ENCODE assay signal across 19 cellular contexts in genomic region chr2:239037559-239037910, GRCh38.
A peak's percentile ranks its signal among the peaks of the same experiment; 100 is the strongest.
DNase-seq lines count a peak whose midpoint lies in the region; ATAC-seq and TF ChIP-seq lines count a peak whose summit lies in the region.
"Had no signal": no experiment of that assay in that cellular context is flagged by ENCODE, and none has a peak within 500 bp of the region (broad histone marks: within the 10 kb centered on the region; RNA-seq: fewer than 3 reads in every experiment).

No MANE protein-coding gene starts in this region.

- H3K4me1 Mint-ChIP-seq in memory B cell (peaks cover 2% of the 10 kb centered on the region), neural progenitor cell (peaks cover 7% of the 10 kb centered on the region)

- no peaks in the 10 kb centered on the region for H3K9me3 Mint-ChIP-seq in memory B cell
- peaks cover 4% of the 10 kb centered on the region for H3K9me3 Mint-ChIP-seq in neural progenitor cell
- H3K9me3 Mint-ChIP-seq: CD4-positive, alpha-beta T cell; HFFc6 had no signal

- H3K4me1 ChIP-seq in heart right ventricle (peaks cover 0 to 5% (median 0%) of the 10 kb centered on the region in 9 donors), neural progenitor cell (no peaks in the 10 kb centered on the region), testis (no peaks in the 10 kb centered on the region)
- H3K4me1 ChIP-seq: BE2C, Caco-2 had no signal

- no peak overlapping the region for H2AFZ ChIP-seq in neural progenitor cell (replicated peaks)

- no peaks in the 10 kb centered on the region for H3K36me3 Mint-ChIP-seq in memory B cell
- no peaks in the 10 kb centered on the region for H3K36me3 Mint-ChIP-seq in neural progenitor cell

- H3K27ac Mint-ChIP-seq in memory B cell = peak overlapping the region; percentile 52
- H3K27ac Mint-ChIP-seq in neural progenitor cell = peak overlapping the region; percentile 57
- H3K27ac Mint-ChIP-seq: CD4-positive, alpha-beta T cell; HFFc6 had no signal

- WGBS in heart right ventricle, 2 donors = 88 to 92% methylated on average over 16 of the region's 16 CpGs
- 90 to 96% methylated on average over 16 of the region's 16 CpGs for WGBS in testis, 2 donors

- H3K79me2 ChIP-seq in neural progenitor cell (ENCODE audit: low read depth) = no peaks in the 10 kb centered on the region

- H3K4me3 Mint-ChIP-seq in memory B cell = no peak overlapping the region
- H3K4me3 Mint-ChIP-seq in neural progenitor cell = no peak overlapping the region
- H3K4me3 Mint-ChIP-seq: CD4-positive, alpha-beta T cell; HFFc6 had no signal

- ATAC-seq in Right ventricle myocardium superior (ENCODE audit: poor library complexity) (no peak), heart right ventricle (no peak), memory B cell (ENCODE audit: low read depth) (no peak), GM18870 (IDR thresholded peaks at IDR 0.05; ENCODE audit: unreplicated experiment) (no peak)
- ATAC-seq: HCT116 had no signal

- H3K4me2 ChIP-seq in neural progenitor cell = no peak overlapping the region

- H3K9ac ChIP-seq in neural progenitor cell = no peak overlapping the region

- H3K36me3 ChIP-seq in heart right ventricle (no peaks in the 10 kb centered on the region), neural progenitor cell (no peaks in the 10 kb centered on the region), testis (ENCODE audit: low read depth, missing control alignments) (no peaks in the 10 kb centered on the region)
- H3K36me3 ChIP-seq: BE2C had no signal

- no peak for TF ChIP-seq POLR2A in testis (IDR thresholded peaks at IDR 0.05)

- H3K9me3 ChIP-seq in heart right ventricle (no peaks in the 10 kb centered on the region), neural progenitor cell (ENCODE audit: low read depth) (no peaks in the 10 kb centered on the region), testis (no peaks in the 10 kb centered on the region)
- H3K9me3 ChIP-seq: BE2C, Caco-2 had no signal

- peaks cover 0 to 19% (median 6%) of the 10 kb centered on the region in 7 donors for H3K27me3 ChIP-seq in heart right ventricle
- peaks cover 3% of the 10 kb centered on the region for H3K27me3 ChIP-seq in neural progenitor cell
- no peaks in the 10 kb centered on the region for H3K27me3 ChIP-seq in testis

- peak; percentile 20 for DNase-seq in Right ventricle myocardium superior
- DNase-seq in heart right ventricle = no peak
- no peak for DNase-seq in memory B cell (ENCODE audit: low spot score in 2 of 2)
- DNase-seq in neural progenitor cell (ENCODE audit: low spot score) = no peak
- DNase-seq in C1 segment of cervical spinal cord (lab: John Stamatoyannopoulos, UW) = no peak
- no peak for DNase-seq in testis
- DNase-seq: ACHN; BE2C; Caco-2; CD4-positive, alpha-beta T cell; DMS153; DMS79; GDM1; GOT3; H7; HFFc6 had no signal

- no peak for TF ChIP-seq CTCF in heart right ventricle (IDR thresholded peaks at IDR 0.05)
- TF ChIP-seq CTCF in neural progenitor cell (IDR thresholded peaks at IDR 0.05) = no peak
- TF ChIP-seq CTCF in testis (IDR thresholded peaks at IDR 0.05) = no peak

- H3K27ac ChIP-seq in heart right ventricle (no peak overlapping the region), neural progenitor cell (no peak overlapping the region), testis (no peak overlapping the region)
- H3K27ac ChIP-seq: C4-2B had no signal

- H3K27me3 Mint-ChIP-seq in memory B cell (peaks cover 14% of the 10 kb centered on the region), neural progenitor cell (ENCODE audit: insufficient read depth, low read depth) (peaks cover 4% of the 10 kb centered on the region)

- H3F3A ChIP-seq in neural progenitor cell (ENCODE audit: low read depth) = no peaks in the 10 kb centered on the region

- no peaks in the 10 kb centered on the region for H4K20me1 ChIP-seq in neural progenitor cell (ENCODE audit: low read depth)

- no peak overlapping the region for H3K4me3 ChIP-seq in heart right ventricle
- H3K4me3 ChIP-seq in neural progenitor cell = no peak overlapping the region
- H3K4me3 ChIP-seq in testis = no peak overlapping the region

- intact Hi-C loops in Right ventricle myocardium superior (cut with DNase I) = loop anchor here (10.0 kb wide), 3 partner anchors 67 to 957 kb away; no protein-coding TSS in a partner anchor
- intact Hi-C loops in heart right ventricle (cut with DNase I) = loop anchor here in 8 of 10 donors (5.0 to 10.0 kb wide), 8 partner anchors 67 to 1107 kb away; partner anchors contain the start of gene OTOS (in 5 of the 8)
- intact Hi-C loops in testis (cut with DNase I; ENCODE audit: low total_unique reads) = no loop called here
